ENCODE assay signal across 16 cellular contexts in the genomic region with DNA sequence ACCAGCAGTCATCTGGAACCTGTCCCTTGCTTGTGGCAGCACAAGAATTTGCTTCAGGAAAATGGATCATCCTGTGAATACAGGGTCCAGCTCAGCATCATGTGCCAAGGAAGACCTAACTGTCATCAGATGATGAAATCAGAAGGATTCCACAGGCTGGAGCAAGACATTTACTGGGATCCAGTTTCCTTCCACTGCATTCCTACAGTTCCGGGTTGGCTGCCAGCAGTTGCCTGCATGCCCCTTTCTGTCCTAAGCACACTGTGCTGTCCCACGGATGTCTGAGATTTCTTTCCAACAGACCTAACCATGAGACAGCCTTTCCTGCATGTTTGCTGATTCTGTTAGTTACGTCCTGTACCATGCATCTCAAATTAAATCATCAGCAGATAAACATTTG.
DNase-seq lines count a peak whose midpoint lies in the region; ATAC-seq and TF ChIP-seq lines count a peak whose summit lies in the region.
"Had no signal": no experiment of that assay in that cellular context is flagged by ENCODE, and none has a peak within 500 bp of the region (broad histone marks: within the 10 kb centered on the region; RNA-seq: fewer than 3 reads in every experiment).

No MANE protein-coding gene starts in this region.

- DNase-seq in Right ventricle myocardium superior = no peak
- DNase-seq in left cardiac atrium = no peak
- peak; percentile 74 for DNase-seq in choroid plexus epithelial cell (ENCODE audit: low read depth)
- DNase-seq in iris pigment epithelial cell (ENCODE audit: low read depth) = peak; percentile 67
- DNase-seq in nucleus accumbens (lab: John Stamatoyannopoulos, UW) = no peak
- no peak for DNase-seq in activated CD4-positive, CD25-positive, alpha-beta regulatory T cell treated with anti-CD3 and anti-CD28 coated beads, Interleukin-2, amount 50 U/mL, for 72 hours
- no peak for DNase-seq in pons (ENCODE audit: low spot score)
- no peak for DNase-seq in NCI-H510A treated with DMSO at 0.1 percent for 48 hours (lab: John Stamatoyannopoulos, UW)
- DNase-seq: activated CD4-positive, alpha-beta memory T cell treated with anti-CD3 and anti-CD28 coated beads for 36 hours; COR-L47; NCI-H1436; NCI-H446 treated with DMSO at 0.1 percent for 48 hours; ovary; stimulated activated CD4-positive, alpha-beta T cell treated with anti-CD3 and anti-CD28 coated beads, Interleukin-15, amount 100 ng/mL, for 24 hours had no signal

- H3K4me3 ChIP-seq in choroid plexus epithelial cell (ENCODE audit: low read depth, low read length) = no peak overlapping the region
- H3K4me3 ChIP-seq: gastrocnemius medialis, ovary, SJSA1 had no signal

- ATAC-seq in Right ventricle myocardium superior (ENCODE audit: poor library complexity) = peak; percentile 69
- ATAC-seq in left cardiac atrium = no peak

- intact Hi-C loops in Right ventricle myocardium superior (cut with DNase I) = no loop called here
- intact Hi-C loops in left cardiac atrium (cut with DNase I) = no loop called here

- TF ChIP-seq CTCF in choroid plexus epithelial cell (conservative IDR thresholded peaks at IDR 0.05; ENCODE audit: low read depth, low read length) = no peak

Comparison
In these comparisons a context has a peak if more than half of its experiments do, and no peak if none do; other contexts are left out.
1. DNase-seq: peak in choroid plexus epithelial cell (single experiment) and iris pigment epithelial cell (single experiment); none in Right ventricle myocardium superior (single experiment), left cardiac atrium (single experiment), nucleus accumbens (0 of 56), activated CD4-positive, CD25-positive, alpha-beta regulatory T cell treated with anti-CD3 and anti-CD28 coated beads, Interleukin-2, amount 50 U/mL, for 72 hours (single experiment), pons (single experiment) and NCI-H510A treated with DMSO at 0.1 percent for 48 hours (single experiment).